8 cellular contexts compared by ENCODE assay signal in genomic region chr5:98929123-98929981, GRCh38. TPM values are rescaled to one million over a fixed set of nuclear protein-coding genes. Genes with fewer than 3 reads are reported as not detected.
DNase-seq lines count a peak whose midpoint lies in the region; ATAC-seq and TF ChIP-seq lines count a peak whose summit lies in the region.

No MANE protein-coding gene starts in this region.

- peaks cover 63% of the 10 kb centered on the region for H3K4me1 Mint-ChIP-seq in activated T-cell treated with anti-CD3 and anti-CD28 coated beads, Interleukin-2, amount 50 U/mL, for 4 hours (ENCODE audit: low read depth)

- intact Hi-C loops in PC-9 (cut with micrococcal nuclease; ENCODE audit: unreplicated experiment) = loop anchor here (2.0 to 10.0 kb wide), 2 partner anchors 103 to 155 kb away; partner anchors contain the start of gene RGMB

- H2AFZ ChIP-seq in PC-9 = peak overlapping the region; percentile 75

- peaks cover 12% of the 10 kb centered on the region for H3K36me3 ChIP-seq in PC-9 (ENCODE audit: low read depth)
- no peaks in the 10 kb centered on the region for H3K36me3 ChIP-seq in esophagus (ENCODE audit: control insufficient read depth in 2 of 2, insufficient read depth in 2 of 2, low read length in 1 of 2)
- H3K36me3 ChIP-seq in mucosa of stomach (ENCODE audit: control insufficient read depth, insufficient read depth, low read length) = no peaks in the 10 kb centered on the region

- peak overlapping the region; percentile 100 for H3K9ac ChIP-seq in mucosa of stomach (ENCODE audit: low read length)

- no peaks in the 10 kb centered on the region for H3K27me3 ChIP-seq in PC-9 (ENCODE audit: insufficient read depth, low read depth)
- no peaks in the 10 kb centered on the region for H3K27me3 ChIP-seq in esophagus (ENCODE audit: control insufficient read depth in 1 of 2, insufficient read depth in 2 of 2, low read length in 2 of 2)
- no peaks in the 10 kb centered on the region for H3K27me3 ChIP-seq in mucosa of stomach (ENCODE audit: control insufficient read depth, insufficient read depth, low read length)

- H3K27ac ChIP-seq in PC-9 = peak overlapping the region; percentile 99
- H3K27ac ChIP-seq in esophagus (ENCODE audit: low read depth in 2 of 2, low read length in 1 of 2) = peak overlapping the region; percentile 100

- POLR2A ChIA-PET in PC-9 (lab: Charles Lee; ENCODE audit: unreplicated experiment) = interaction anchor here (0.6 to 1.0 kb wide), 3 partner anchors 14 to 35 kb away, joined by 4 to 5 read pairs (median 5); no protein-coding TSS in a partner anchor

- H3K9me3 ChIP-seq in PC-9 (ENCODE audit: insufficient read depth, low read depth) = no peaks in the 10 kb centered on the region
- H3K9me3 ChIP-seq in esophagus (ENCODE audit: control insufficient read depth in 2 of 2, insufficient read depth in 1 of 2, low read depth in 1 of 2, low read length in 1 of 2) = no peaks in the 10 kb centered on the region
- no peaks in the 10 kb centered on the region for H3K9me3 ChIP-seq in mucosa of stomach (ENCODE audit: control insufficient read depth, low read length)

- H3K4me1 ChIP-seq in PC-9 (replicated peaks; ENCODE audit: insufficient read depth) (peaks cover 29% of the 10 kb centered on the region), esophagus (ENCODE audit: control insufficient read depth in 2 of 2, insufficient read depth in 2 of 2, low read length in 1 of 2) (no peaks in the 10 kb centered on the region), mucosa of stomach (ENCODE audit: control insufficient read depth, insufficient read depth, low read length) (no peaks in the 10 kb centered on the region)

- H3K36me3 Mint-ChIP-seq in activated T-cell treated with anti-CD3 and anti-CD28 coated beads, Interleukin-2, amount 50 U/mL, for 4 hours (ENCODE audit: insufficient read depth) = peaks cover 11% of the 10 kb centered on the region

- peaks cover 44% of the 10 kb centered on the region for H4K20me1 ChIP-seq in PC-9 (ENCODE audit: insufficient read depth)

- H3K9me2 ChIP-seq in PC-9 (ENCODE audit: insufficient read depth) = no peaks in the 10 kb centered on the region

- TSS peak; percentile 62 for BruUV-seq in PC-9 (replicated peaks; lab: Mats Ljungman, UMichigan)

- DNase-seq in DMS114 treated with DMSO at 0.1 percent for 48 hours (lab: John Stamatoyannopoulos, UW; ENCODE audit: unreplicated experiment) (peak; percentile 91), HuH-7 (ENCODE audit: low spot score) (peak; percentile 82), PC-9 (peak; percentile 89 to 90)
- DNase-seq in activated T-cell treated with anti-CD3 and anti-CD28 coated beads, Interleukin-2, amount 50 U/mL, for 4 hours = peak; percentile 90
- peak; percentile 92 for DNase-seq in stimulated activated CD8-positive, alpha-beta memory T cell treated with anti-CD3 and anti-CD28 coated beads, Interleukin-4, amount 100 ng/mL, for 48 hours

- TF ChIP-seq CTCF in PC-9 (conservative IDR thresholded peaks at IDR 0.05) = no peak

- WGBS in esophagus, 2 donors = 0% methylated on average over 71 of the region's 71 CpGs

- no peaks in the 10 kb centered on the region for H3K27me3 Mint-ChIP-seq in activated T-cell treated with anti-CD3 and anti-CD28 coated beads, Interleukin-2, amount 50 U/mL, for 4 hours (ENCODE audit: low read depth)

- peaks cover 18% of the 10 kb centered on the region for H3F3A ChIP-seq in PC-9 (ENCODE audit: insufficient read depth, low read depth)

- peak; percentile 64 for ATAC-seq in GM21526 (IDR thresholded peaks at IDR 0.05; ENCODE audit: low FRiP score, unreplicated experiment)
- ATAC-seq in activated T-cell treated with anti-CD3 and anti-CD28 coated beads, Interleukin-2, amount 50 U/mL, for 4 hours = peak; percentile 71 to 72

- H3K4me3 ChIP-seq in PC-9 (peak overlapping the region; percentile 95), esophagus (ENCODE audit: low read depth in 1 of 2, low read length in 2 of 2) (peak overlapping the region; percentile 79 to 95), mucosa of stomach (ENCODE audit: low read length) (peak overlapping the region; percentile 95)

- peak overlapping the region; percentile 98 for H3K4me3 Mint-ChIP-seq in activated T-cell treated with anti-CD3 and anti-CD28 coated beads, Interleukin-2, amount 50 U/mL, for 4 hours

- no peaks in the 10 kb centered on the region for H3K9me3 Mint-ChIP-seq in activated T-cell treated with anti-CD3 and anti-CD28 coated beads, Interleukin-2, amount 50 U/mL, for 4 hours

- H3K4me2 ChIP-seq in PC-9 = peak overlapping the region; percentile 86

- CTCF ChIA-PET in PC-9 (lab: Charles Lee) = no interaction called here

- H3K79me2 ChIP-seq in PC-9 (ENCODE audit: low read depth) = peaks cover 58% of the 10 kb centered on the region

RNA-seq across cellular contexts. Expression of gene CHD1, which starts 0.5 kb away (rescaled TPM):
- 23.3 and 30.5 TPM in 2 replicates for total RNA-seq in PC-9 (2021)
- 10 to 100 TPM; 60.0 to 75.4 (median 63.9) TPM for total RNA-seq in activated T-cell treated with anti-CD3 and anti-CD28 coated beads, Interleukin-2, amount 50 U/mL, for 4 hours
- 10 to 100 TPM; 10.5 to 11.2 TPM for polyA plus RNA-seq in esophagus

Comparison
In these comparisons a context has a peak if more than half of its experiments do, and no peak if none do; other contexts are left out.
1. Peak in every context shown above with its lines: DNase-seq, ATAC-seq, H3K4me3 ChIP-seq and H3K27ac ChIP-seq.